9 cellular contexts compared by ENCODE assay signal in genomic region chr3:150495563-150496168, GRCh38. TPM values are rescaled to one million over a fixed set of nuclear protein-coding genes. Genes with fewer than 3 reads are reported as not detected.
DNase-seq lines count a peak whose midpoint lies in the region; ATAC-seq and TF ChIP-seq lines count a peak whose summit lies in the region.
"Had no signal": no experiment of that assay in that cellular context is flagged by ENCODE, and none has a peak within 500 bp of the region (broad histone marks: within the 10 kb centered on the region; RNA-seq: fewer than 3 reads in every experiment).

No MANE protein-coding gene starts in this region.

- H3K4me1 ChIP-seq in breast epithelium (no peaks in the 10 kb centered on the region), uterus (no peaks in the 10 kb centered on the region)

- peaks cover 0 to under 1% of the 10 kb centered on the region in 2 donors for H3K9me3 ChIP-seq in breast epithelium
- H3K9me3 ChIP-seq in uterus: no peaks in the 10 kb centered on the region
- H3K9me3 ChIP-seq: SJCRH30 had no signal

- peak; percentile 80 to 87 (median 86) for TF ChIP-seq CTCF in breast epithelium (IDR thresholded peaks at IDR 0.05)
- TF ChIP-seq CTCF in uterus (IDR thresholded peaks at IDR 0.05): peak; percentile 73 to 82 (median 77)

- no peak for ATAC-seq in GM18867 (IDR thresholded peaks at IDR 0.05; ENCODE audit: unreplicated experiment)
- no peak for ATAC-seq in HG02763 (IDR thresholded peaks at IDR 0.05; ENCODE audit: unreplicated experiment)

- H3K36me3 ChIP-seq in breast epithelium: no peaks in the 10 kb centered on the region
- no peaks in the 10 kb centered on the region for H3K36me3 ChIP-seq in uterus
- H3K36me3 ChIP-seq: SJCRH30 had no signal

- H3K27ac ChIP-seq in breast epithelium (no peak overlapping the region), uterus (no peak overlapping the region)
- H3K27ac ChIP-seq: SJCRH30 had no signal

- H3K27me3 ChIP-seq in breast epithelium (no peaks in the 10 kb centered on the region), uterus (no peaks in the 10 kb centered on the region)
- H3K27me3 ChIP-seq: SJCRH30 had no signal

- DNase-seq in COLO829 (ENCODE audit: low spot score) (peak; percentile 79), HCEC 1CT (peak; percentile 53), NCI-H748 treated with DMSO at 0.1 percent for 48 hours (lab: John Stamatoyannopoulos, UW) (peak; percentile 27), breast epithelium (ENCODE audit: low spot score in 2 of 2) (no peak), left kidney (ENCODE audit: low read depth, low spot score) (peak; percentile 75), uterus (no peak)

- H3K4me3 ChIP-seq in breast epithelium: no peak overlapping the region
- H3K4me3 ChIP-seq in uterus: no peak overlapping the region
- H3K4me3 ChIP-seq: SJCRH30 had no signal

- intact Hi-C loops in breast epithelium (cut with DNase I; ENCODE audit: low total_unique reads) (no loop called here), uterus (cut with DNase I; ENCODE audit: low total_unique reads) (loop anchor here (5.0 kb wide), 1 partner anchor 208 kb away; no protein-coding TSS in a partner anchor)

- TF ChIP-seq POLR2A in breast epithelium (IDR thresholded peaks at IDR 0.05) (no peak), uterus (IDR thresholded peaks at IDR 0.05) (no peak)

RNA-seq across cellular contexts. Expression of gene SERP1, which starts 50.6 kb away (rescaled TPM):
- total RNA-seq in breast epithelium: 100 to 1,000 TPM; 231 to 327 (median 273) TPM
- total RNA-seq in uterus: 100 to 1,000 TPM in 1 of 4 donors, 10 to 100 TPM in 3; 77.4 to 151 (median 83.8) TPM

RNA-seq across cellular contexts. Expression of gene EIF2A, which starts 50.9 kb away (rescaled TPM):
- total RNA-seq in breast epithelium: 100 to 1,000 TPM; 204 to 247 (median 239) TPM
- 100 to 1,000 TPM; 112 to 266 (median 187) TPM for total RNA-seq in uterus

Comparison
In these comparisons a context has a peak if more than half of its experiments do, and no peak if none do; other contexts are left out.
1. DNase-seq: peak in COLO829 (single experiment), HCEC 1CT (single experiment), NCI-H748 treated with DMSO at 0.1 percent for 48 hours (single experiment) and left kidney (single experiment); none in breast epithelium (0 of 2) and uterus (0 of 2).